8 cellular contexts compared by ENCODE assay signal in the genomic region with DNA sequence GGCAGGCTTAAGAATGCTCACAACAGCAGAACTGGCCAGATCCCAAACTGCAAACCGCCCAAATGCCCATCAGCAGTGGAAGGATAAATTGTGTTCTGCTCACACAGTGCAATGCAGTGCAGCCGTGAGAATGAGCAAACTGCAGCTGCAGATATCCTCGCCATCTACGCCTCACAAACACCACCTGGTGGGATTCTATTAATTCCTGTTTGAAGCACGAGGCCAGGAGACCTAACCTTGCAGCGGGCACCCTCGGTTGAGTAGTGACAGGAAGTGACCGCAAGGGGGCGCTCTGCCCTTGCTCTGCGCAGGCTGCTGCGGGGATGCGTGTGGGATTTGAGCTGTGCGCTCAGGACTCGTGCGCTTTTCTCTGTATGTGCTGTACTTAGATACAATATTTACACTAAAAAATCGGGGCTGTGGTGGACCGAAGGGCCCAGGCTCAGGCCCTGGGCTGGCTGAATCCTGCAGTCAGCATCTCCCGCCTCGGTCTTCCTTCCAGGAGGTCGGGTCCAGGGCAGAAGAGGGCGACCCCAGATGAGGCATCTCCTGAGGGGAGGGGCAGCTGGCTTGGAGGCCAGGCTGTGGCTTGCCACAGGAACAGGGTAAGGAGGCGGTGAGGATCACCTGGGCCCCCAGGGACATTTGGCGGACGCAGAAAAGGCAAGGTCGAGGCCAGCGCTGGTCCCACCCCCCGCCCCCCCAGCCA. TPM values are rescaled to one million over a fixed set of nuclear protein-coding genes. Genes with fewer than 3 reads are reported as not detected.
DNase-seq lines count a peak whose midpoint lies in the region; FAIRE-seq and TF ChIP-seq lines count a peak whose summit lies in the region.

No MANE protein-coding gene starts in this region.

- no peak overlapping the region for H3K27ac Mint-ChIP-seq in HFFc6
- no peak overlapping the region for H3K27ac Mint-ChIP-seq in activated naive CD4-positive, alpha-beta T cell treated with anti-CD3 and anti-CD28 coated beads, Interleukin-2, amount 50 U/mL, for 24 hours
- no peak overlapping the region for H3K27ac Mint-ChIP-seq in progenitor cell of endocrine pancreas

- peak; percentile 74 for FAIRE-seq in urothelium cell line (lab: Jason Lieb, UNC)

- H3K36me3 Mint-ChIP-seq in HFFc6 (ENCODE audit: low read depth): no peaks in the 10 kb centered on the region
- H3K36me3 Mint-ChIP-seq in activated naive CD4-positive, alpha-beta T cell treated with anti-CD3 and anti-CD28 coated beads, Interleukin-2, amount 50 U/mL, for 24 hours: no peaks in the 10 kb centered on the region
- no peaks in the 10 kb centered on the region for H3K36me3 Mint-ChIP-seq in progenitor cell of endocrine pancreas (ENCODE audit: insufficient read depth)

- H3K27me3 Mint-ChIP-seq in HFFc6 (ENCODE audit: insufficient read depth): peaks cover 31% of the 10 kb centered on the region
- H3K27me3 Mint-ChIP-seq in activated naive CD4-positive, alpha-beta T cell treated with anti-CD3 and anti-CD28 coated beads, Interleukin-2, amount 50 U/mL, for 24 hours: peaks cover 4% of the 10 kb centered on the region
- H3K27me3 Mint-ChIP-seq in progenitor cell of endocrine pancreas: peaks cover 57% of the 10 kb centered on the region

- H3K4me1 Mint-ChIP-seq in HFFc6 (ENCODE audit: low read depth) (no peaks in the 10 kb centered on the region; the same call in 1 of the 2 replicates), progenitor cell of endocrine pancreas (ENCODE audit: low read depth) (no peaks in the 10 kb centered on the region)
- peaks cover 6% of the 10 kb centered on the region for H3K4me1 Mint-ChIP-seq in activated naive CD4-positive, alpha-beta T cell treated with anti-CD3 and anti-CD28 coated beads, Interleukin-2, amount 50 U/mL, for 24 hours

- H3K4me1 ChIP-seq in cardiac muscle cell (ENCODE audit: low read depth): peaks cover 11% of the 10 kb centered on the region

- H3K36me3 ChIP-seq in cardiac muscle cell: no peaks in the 10 kb centered on the region

- H3K27ac ChIP-seq in cardiac muscle cell: no peak overlapping the region

- DNase-seq in GM10266 (ENCODE audit: extremely low spot score) (peak; percentile 86), HFFc6 (peak; percentile 57), NCI-H1048 (lab: John Stamatoyannopoulos, UW) (peak; percentile 55), SKM-1 (lab: John Stamatoyannopoulos, UW; ENCODE audit: unreplicated experiment) (peak; percentile 27), cardiac muscle cell (ENCODE audit: low read depth in 1 of 2, low spot score in 1 of 2) (peak; percentile 84 to 90), progenitor cell of endocrine pancreas (ENCODE audit: low spot score, unreplicated experiment) (peak; percentile 84), urothelium cell line (ENCODE audit: low spot score) (peak; percentile 93)

- H3K9me3 ChIP-seq in cardiac muscle cell (ENCODE audit: low read depth): no peaks in the 10 kb centered on the region

- H3K4me3 Mint-ChIP-seq in HFFc6: no peak overlapping the region
- H3K4me3 Mint-ChIP-seq in activated naive CD4-positive, alpha-beta T cell treated with anti-CD3 and anti-CD28 coated beads, Interleukin-2, amount 50 U/mL, for 24 hours: peak overlapping the region; percentile 33
- no peak overlapping the region for H3K4me3 Mint-ChIP-seq in progenitor cell of endocrine pancreas (ENCODE audit: low read depth)

- peaks cover 3% of the 10 kb centered on the region for H3K27me3 ChIP-seq in cardiac muscle cell

- peak; percentile 98 for TF ChIP-seq CTCF in GM10266 (IDR thresholded peaks at IDR 0.05; ENCODE audit: control insufficient read depth, insufficient read depth, low read depth, missing control alignments)
- peak; percentile 99 for TF ChIP-seq CTCF in HFFc6 (IDR thresholded peaks at IDR 0.05)
- peak; percentile 95 for TF ChIP-seq CTCF in cardiac muscle cell (IDR thresholded peaks at IDR 0.05; ENCODE audit: low read depth, low read length)
- TF ChIP-seq CTCF in progenitor cell of endocrine pancreas (IDR thresholded peaks at IDR 0.05; ENCODE audit: unreplicated experiment): peak; percentile 99

- H3K4me3 ChIP-seq in cardiac muscle cell: no peak overlapping the region

- H3K9me3 Mint-ChIP-seq in HFFc6: no peaks in the 10 kb centered on the region
- H3K9me3 Mint-ChIP-seq in activated naive CD4-positive, alpha-beta T cell treated with anti-CD3 and anti-CD28 coated beads, Interleukin-2, amount 50 U/mL, for 24 hours: no peaks in the 10 kb centered on the region
- no peaks in the 10 kb centered on the region for H3K9me3 Mint-ChIP-seq in progenitor cell of endocrine pancreas (ENCODE audit: low read depth)

RNA-seq across cellular contexts. Expression of a gene that starts 19.8 kb away (rescaled TPM):
- total RNA-seq in HFFc6 (2021; fragmentation: NEBNext Ultra II Directional; extraction: Animal tissue kit (Norgen Biotek cat#: 25700)): 100 to 1,000 TPM; 336 to 356 (median 351) TPM
- 214 and 307 TPM in 2 replicates for total RNA-seq in cardiac muscle cell
- polyA plus RNA-seq in cardiac muscle cell: 385 and 548 TPM in 2 replicates
- 248 and 249 TPM in 2 replicates for total RNA-seq in progenitor cell of endocrine pancreas

Comparison
In these comparisons a context has a peak if more than half of its experiments do, and no peak if none do; other contexts are left out.
1. DNase-seq: peak in every context shown above with its lines; median percentile 93 in urothelium cell line; 87 in cardiac muscle cell; 86 in GM10266; 84 in progenitor cell of endocrine pancreas; 57 in HFFc6; 55 in NCI-H1048; 27 in SKM-1.